Comparison of ENCODE assay signal across 1 cellular context in the genomic region with DNA sequence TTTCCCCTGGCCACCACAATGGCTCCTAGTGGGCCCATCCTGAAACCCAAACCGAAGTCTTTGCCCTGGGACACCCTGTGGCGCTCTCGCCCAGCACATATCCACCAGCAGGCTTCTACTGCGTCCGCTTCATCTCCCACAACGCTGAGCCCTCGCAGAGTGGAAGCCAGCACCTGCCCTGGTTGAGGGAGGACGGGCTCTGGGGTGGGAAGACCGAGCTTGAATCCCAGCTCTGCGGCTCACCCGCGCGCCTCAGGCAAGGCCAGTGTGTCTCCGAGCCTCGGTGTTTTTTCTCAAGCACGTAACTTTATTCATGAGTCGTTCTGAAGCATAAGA.
TF ChIP-seq lines count a peak whose summit lies in the region.

No MANE protein-coding gene starts in this region.

TF ChIP-seq in H1, 55 proteins besides CTCF, POLR2A, EP300 and RAD21:
- TF ChIP-seq ASH2L (IDR thresholded peaks at IDR 0.05; ENCODE audit: low read length) (no peak), CREB1 (IDR thresholded peaks at IDR 0.05) (no peak), RFX5 (IDR thresholded peaks at IDR 0.05; ENCODE audit: borderline replicate concordance, low read depth, low read length) (no peak), NANOG (IDR thresholded peaks at IDR 0.05; ENCODE audit: insufficient read depth, low read depth, low read length, poor library complexity, severe bottlenecking) (no peak), CBX8 (IDR thresholded peaks at IDR 0.05; ENCODE audit: borderline replicate concordance, low read depth, low read length) (no peak), KDM4A (IDR thresholded peaks at IDR 0.05; ENCODE audit: low read depth, low read length, severe bottlenecking) (no peak), SAP30 (IDR thresholded peaks at IDR 0.05; ENCODE audit: insufficient read depth, insufficient replicate concordance, low read length) (no peak), BRCA1 (IDR thresholded peaks at IDR 0.05; ENCODE audit: low read depth, low read length) (no peak), GTF2F1 (IDR thresholded peaks at IDR 0.05; ENCODE audit: borderline replicate concordance, low read depth, low read length) (no peak), CHD2 (IDR thresholded peaks at IDR 0.05; ENCODE audit: low read length) (no peak), SIRT6 (IDR thresholded peaks at IDR 0.05; ENCODE audit: low read length) (no peak), RXRA (IDR thresholded peaks at IDR 0.05; ENCODE audit: insufficient read depth, low read depth, low read length) (no peak), JUND (IDR thresholded peaks at IDR 0.05; ENCODE audit: low read length) (no peak), ZNF274 (IDR thresholded peaks at IDR 0.05; ENCODE audit: borderline replicate concordance, extremely low read depth, low read length) (no peak)
- TF ChIP-seq, protein P1, sequence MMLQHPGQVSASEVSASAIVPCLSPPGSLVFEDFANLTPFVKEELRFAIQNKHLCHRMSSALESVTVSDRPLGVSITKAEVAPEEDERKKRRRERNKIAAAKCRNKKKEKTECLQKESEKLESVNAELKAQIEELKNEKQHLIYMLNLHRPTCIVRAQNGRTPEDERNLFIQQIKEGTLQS (IDR thresholded peaks at IDR 0.05; ENCODE audit: insufficient read depth, low read depth, low read length), result no peak
- TF ChIP-seq, protein P2, sequence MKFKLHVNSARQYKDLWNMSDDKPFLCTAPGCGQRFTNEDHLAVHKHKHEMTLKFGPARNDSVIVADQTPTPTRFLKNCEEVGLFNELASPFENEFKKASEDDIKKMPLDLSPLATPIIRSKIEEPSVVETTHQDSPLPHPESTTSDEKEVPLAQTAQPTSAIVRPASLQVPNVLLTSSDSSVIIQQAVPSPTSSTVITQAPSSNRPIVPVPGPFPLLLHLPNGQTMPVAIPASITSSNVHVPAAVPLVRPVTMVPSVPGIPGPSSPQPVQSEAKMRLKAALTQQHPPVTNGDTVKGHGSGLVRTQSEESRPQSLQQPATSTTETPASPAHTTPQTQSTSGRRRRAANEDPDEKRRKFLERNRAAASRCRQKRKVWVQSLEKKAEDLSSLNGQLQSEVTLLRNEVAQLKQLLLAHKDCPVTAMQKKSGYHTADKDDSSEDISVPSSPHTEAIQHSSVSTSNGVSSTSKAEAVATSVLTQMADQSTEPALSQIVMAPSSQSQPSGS (IDR thresholded peaks at IDR 0.05; ENCODE audit: low read length), result no peak
- TF ChIP-seq, protein P3, sequence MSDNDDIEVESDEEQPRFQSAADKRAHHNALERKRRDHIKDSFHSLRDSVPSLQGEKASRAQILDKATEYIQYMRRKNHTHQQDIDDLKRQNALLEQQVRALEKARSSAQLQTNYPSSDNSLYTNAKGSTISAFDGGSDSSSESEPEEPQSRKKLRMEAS (IDR thresholded peaks at IDR 0.05), result no peak
TF ChIP-seq in H1: peak in this region for 0.
